Comparison of ENCODE assay signal across 8 cellular contexts in the genomic region with DNA sequence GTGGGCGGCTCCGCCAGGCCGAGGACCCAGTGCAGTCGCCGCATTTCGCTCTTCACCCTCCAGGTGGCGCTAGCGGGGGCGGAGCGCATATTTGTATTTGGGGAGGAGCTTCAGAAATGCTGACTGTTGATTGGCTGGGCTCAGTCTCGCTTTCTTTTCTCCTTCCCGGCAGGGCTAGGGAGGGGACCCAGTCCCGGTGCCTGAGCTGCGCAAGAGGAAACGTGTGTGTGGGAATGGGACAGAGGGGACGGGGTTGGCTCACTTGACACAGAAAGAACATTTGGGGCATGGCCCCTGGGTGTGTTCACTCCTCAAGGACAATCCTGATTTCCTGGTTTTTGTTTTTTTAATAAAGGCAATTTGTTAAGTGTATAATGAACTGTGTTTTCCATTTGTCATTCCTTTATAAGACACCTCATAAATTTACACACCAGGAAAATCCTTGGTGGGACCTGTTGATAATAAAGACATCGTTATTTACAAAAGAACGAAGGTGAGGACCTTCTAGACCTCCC. TPM values are rescaled to one million over a fixed set of nuclear protein-coding genes. Genes with fewer than 3 reads are reported as not detected.
DNase-seq lines count a peak whose midpoint lies in the region; ATAC-seq and TF ChIP-seq lines count a peak whose summit lies in the region.

No MANE protein-coding gene starts in this region.

- H3K9me3 ChIP-seq in mammary epithelial cell (replicated peaks; ENCODE audit: insufficient read depth, low read length), result no peaks in the 10 kb centered on the region

- no peak overlapping the region; the same call in 1 of the 2 replicates for H3K27ac ChIP-seq in VCaP
- no peak overlapping the region for H3K27ac ChIP-seq in mammary epithelial cell (ENCODE audit: insufficient read depth, low read depth, low read length)

- DNase-seq in ACHN (peak; percentile 95), NCI-H2171 (lab: John Stamatoyannopoulos, UW) (peak; percentile 90), mammary epithelial cell (peak; percentile 77), inferior parietal cortex (ENCODE audit: extremely low spot score) (peak; percentile 97), smooth muscle cell of the brain vasculature (ENCODE audit: low read depth, low spot score) (peak; percentile 72)

- 1% methylated on average over 13 of the region's 18 CpGs for WGBS in mammary epithelial cell (ENCODE audit: low coverage, missing lambda C conversion rate)

- no peaks in the 10 kb centered on the region for H3K27me3 ChIP-seq in mammary epithelial cell (ENCODE audit: insufficient read depth, low read length)

- BruUV-seq in mammary epithelial cell (replicated peaks; lab: Mats Ljungman, UMichigan), result no TSS peak

- intact Hi-C loops in mammary epithelial cell (cut with micrococcal nuclease), result loop anchor here (1.0 to 5.0 kb wide), 2 partner anchors 15 to 160 kb away; no protein-coding TSS in a partner anchor

- in situ Hi-C loops in ACHN (cut with HindIII; ENCODE audit: low pct_ligation_motif_present, low pct_unique_long_range_greater_than_20kb, low sequenced_read_pairs) (no loop called here), mammary epithelial cell (cut with MboI; ENCODE audit: low sequenced_read_pairs in 2 of 2) (no loop called here)

- no peaks in the 10 kb centered on the region for H4K20me1 ChIP-seq in mammary epithelial cell (ENCODE audit: insufficient read depth, low read length)

- H3K4me3 ChIP-seq in mammary epithelial cell (replicated peaks in 1 of 3; ENCODE audit: insufficient read depth in 1 of 3, low read depth in 2 of 3, low read length in 3 of 3), result peak overlapping the region; percentile 11 to 38 (median 15)

- H3K79me2 ChIP-seq in mammary epithelial cell (ENCODE audit: insufficient read depth, low read length), result no peaks in the 10 kb centered on the region

- peak overlapping the region; percentile 85 for H2AFZ ChIP-seq in mammary epithelial cell (ENCODE audit: low read depth, low read length)

- no peaks in the 10 kb centered on the region for H3K36me3 ChIP-seq in mammary epithelial cell (ENCODE audit: insufficient read depth, low read length)

- H3K4me2 ChIP-seq in mammary epithelial cell (ENCODE audit: insufficient read depth, low read depth, low read length), result peak overlapping the region; percentile 67

- H3K4me1 ChIP-seq in mammary epithelial cell (ENCODE audit: insufficient read depth, low read length), result peaks cover 18% of the 10 kb centered on the region

- ATAC-seq in GM18868 (IDR thresholded peaks at IDR 0.05; ENCODE audit: unreplicated experiment), result peak; percentile 81
- peak; percentile 78 for ATAC-seq in HG03097 (IDR thresholded peaks at IDR 0.05; ENCODE audit: low FRiP score, unreplicated experiment)

- CTCF ChIA-PET in mammary epithelial cell (lab: Charles Lee; ENCODE audit: low non-redundant PET), result interaction anchor here (0.5 to 1.1 kb wide), 6 partner anchors 15 to 1522 kb away, joined by 3 to 10 read pairs (median 4); no protein-coding TSS in a partner anchor

- H3K9ac ChIP-seq in mammary epithelial cell (ENCODE audit: insufficient read depth, low read length), result no peak overlapping the region

- dilution Hi-C loops in mammary epithelial cell (cut with HindIII; ENCODE audit: low sequenced_read_pairs), result no loop called here

- TF ChIP-seq CTCF in VCaP (conservative IDR thresholded peaks at IDR 0.05) (peak; percentile 98), mammary epithelial cell (conservative IDR thresholded peaks at IDR 0.05 in 1 of 2, IDR thresholded peaks at IDR 0.05 in 1 of 2; ENCODE audit: extremely low read depth in 1 of 2, insufficient read depth in 1 of 2, low read depth in 1 of 2, low read length in 2 of 2) (peak; percentile 90 to 91)

RNA-seq across cellular contexts. Expression of a gene that starts 20.4 kb away (rescaled TPM):
- total RNA-seq in mammary epithelial cell, result 10 to 100 TPM in 1 of 2 donors, 1 to 10 TPM in 1; 9.6 to 14.2 TPM
- polyA plus RNA-seq in mammary epithelial cell, result 1.7 TPM
- polyA minus RNA-seq in mammary epithelial cell, result 31.7 TPM
